19 cellular contexts compared by ENCODE assay signal in genomic region chr1:185987611-185988441, GRCh38.
DNase-seq lines count a peak whose midpoint lies in the region; ATAC-seq and TF ChIP-seq lines count a peak whose summit lies in the region.
"Had no signal": no experiment of that assay in that cellular context is flagged by ENCODE, and none has a peak within 500 bp of the region (broad histone marks: within the 10 kb centered on the region; RNA-seq: fewer than 3 reads in every experiment).

No MANE protein-coding gene starts in this region.

- no peak overlapping the region for H3K4me3 Mint-ChIP-seq in activated T-cell treated with anti-CD3 and anti-CD28 coated beads, Interleukin-2, amount 50 U/mL, for 4 hours
- peak overlapping the region; percentile 55 for H3K4me3 Mint-ChIP-seq in activated naive CD8-positive, alpha-beta T cell treated with anti-CD3 and anti-CD28 coated beads for 36 hours
- peak overlapping the region; percentile 71 for H3K4me3 Mint-ChIP-seq in stimulated activated memory B cell treated with anti-CD40 and anti-IgM and Interleukin-4, amounts not matched to agents 10 μg/mL and 1 μg/mL and 100 μg/mL, for 72 hours

- H2AFZ ChIP-seq in Loucy (ENCODE audit: low read length): peak overlapping the region; percentile 62

- H3K9ac ChIP-seq in Loucy (ENCODE audit: low read depth, low read length, poor library complexity, severe bottlenecking): no peak overlapping the region

- no peak for DNase-seq in activated T-cell treated with anti-CD3 and anti-CD28 coated beads, Interleukin-2, amount 50 U/mL, for 4 hours
- no peak for DNase-seq in activated T-cell treated with anti-CD3 and anti-CD28 coated beads for 4 hours
- DNase-seq in activated naive CD8-positive, alpha-beta T cell treated with anti-CD3 and anti-CD28 coated beads for 36 hours: no peak
- DNase-seq in aorta: no peak
- DNase-seq in adrenal gland: no peak
- DNase-seq: amygdala, caudate nucleus, COR-L47, H7, head of caudate nucleus, immature natural killer cell, NCI-H1930, NCI-H446 treated with DMSO at 0.1 percent for 48 hours had no signal

- 78 to 85% methylated on average over 7 of the region's 7 CpGs for WGBS in aorta, 2 donors
- WGBS in gastroesophageal sphincter (ENCODE audit: low coverage in 1 of 2), 2 donors: 81 to 85% methylated on average over 6 to 7 of the region's 7 CpGs
- 80 to 84% (median 81%) methylated on average over 7 of the region's 7 CpGs for WGBS in adrenal gland, 4 donors

- peaks cover 8% of the 10 kb centered on the region for H3K4me1 Mint-ChIP-seq in activated T-cell treated with anti-CD3 and anti-CD28 coated beads, Interleukin-2, amount 50 U/mL, for 4 hours (ENCODE audit: low read depth)
- H3K4me1 Mint-ChIP-seq in activated naive CD8-positive, alpha-beta T cell treated with anti-CD3 and anti-CD28 coated beads for 36 hours: peaks cover 5% of the 10 kb centered on the region
- peaks cover 12% of the 10 kb centered on the region for H3K4me1 Mint-ChIP-seq in stimulated activated memory B cell treated with anti-CD40 and anti-IgM and Interleukin-4, amounts not matched to agents 10 μg/mL and 1 μg/mL and 100 μg/mL, for 72 hours
- H3K4me1 Mint-ChIP-seq: immature natural killer cell had no signal

- no peak for TF ChIP-seq EP300 in gastroesophageal sphincter (IDR thresholded peaks at IDR 0.05)

- H3K9me3 Mint-ChIP-seq in activated T-cell treated with anti-CD3 and anti-CD28 coated beads, Interleukin-2, amount 50 U/mL, for 4 hours: no peaks in the 10 kb centered on the region
- no peaks in the 10 kb centered on the region for H3K9me3 Mint-ChIP-seq in activated naive CD8-positive, alpha-beta T cell treated with anti-CD3 and anti-CD28 coated beads for 36 hours
- no peaks in the 10 kb centered on the region for H3K9me3 Mint-ChIP-seq in stimulated activated memory B cell treated with anti-CD40 and anti-IgM and Interleukin-4, amounts not matched to agents 10 μg/mL and 1 μg/mL and 100 μg/mL, for 72 hours

- H3K79me2 ChIP-seq in Loucy (ENCODE audit: insufficient read depth, low read length): no peaks in the 10 kb centered on the region

- H3K9me2 ChIP-seq in Loucy (replicated peaks; ENCODE audit: low read depth, low read length): no peaks in the 10 kb centered on the region

- H3K36me3 ChIP-seq in Loucy (ENCODE audit: insufficient read depth, low read length): no peaks in the 10 kb centered on the region
- H3K36me3 ChIP-seq in aorta (ENCODE audit: control insufficient read depth in 1 of 2, insufficient read depth in 2 of 2, low read length in 1 of 2): peaks cover 0 to 3% of the 10 kb centered on the region in 2 donors
- peaks cover 0 to 19% of the 10 kb centered on the region in 2 donors for H3K36me3 ChIP-seq in gastroesophageal sphincter
- no peaks in the 10 kb centered on the region for H3K36me3 ChIP-seq in adrenal gland (replicated peaks in 1 of 2)

- H3K27ac ChIP-seq in aorta (ENCODE audit: low read depth in 1 of 2, low read length in 2 of 2): no peak overlapping the region
- H3K27ac ChIP-seq in gastroesophageal sphincter: no peak overlapping the region
- H3K27ac ChIP-seq in adrenal gland: no peak overlapping the region
- H3K27ac ChIP-seq: vagina, VCaP had no signal

- no peaks in the 10 kb centered on the region for H3F3A ChIP-seq in Loucy (ENCODE audit: low read depth)

- no peaks in the 10 kb centered on the region for H4K20me1 ChIP-seq in Loucy (ENCODE audit: insufficient read depth, low read length, poor library complexity, severe bottlenecking)

- ATAC-seq in activated T-cell treated with anti-CD3 and anti-CD28 coated beads, Interleukin-2, amount 50 U/mL, for 4 hours: peak; percentile 70 to 79
- ATAC-seq in stimulated activated memory B cell treated with anti-CD40 and anti-IgM and Interleukin-4, amounts not matched to agents 10 μg/mL and 1 μg/mL and 100 μg/mL, for 72 hours: peak; percentile 66
- ATAC-seq in aorta (ENCODE audit: low FRiP score) (no peak), gastroesophageal sphincter (no peak)
- ATAC-seq: sciatic nerve had no signal

- H3K27me3 ChIP-seq in Loucy (ENCODE audit: insufficient read depth, low read length, poor library complexity, severe bottlenecking): no peaks in the 10 kb centered on the region
- H3K27me3 ChIP-seq in aorta (ENCODE audit: control insufficient read depth in 1 of 2, insufficient read depth in 2 of 2, low read length in 1 of 2): no peaks in the 10 kb centered on the region
- H3K27me3 ChIP-seq in gastroesophageal sphincter: no peaks in the 10 kb centered on the region
- no peaks in the 10 kb centered on the region for H3K27me3 ChIP-seq in adrenal gland
- H3K27me3 ChIP-seq: vagina had no signal

- TF ChIP-seq POLR2A in gastroesophageal sphincter (IDR thresholded peaks at IDR 0.05) (no peak), adrenal gland (IDR thresholded peaks at IDR 0.05) (no peak)

- TF ChIP-seq CTCF in Loucy (conservative IDR thresholded peaks at IDR 0.05; ENCODE audit: low read length) (no peak), gastroesophageal sphincter (IDR thresholded peaks at IDR 0.05) (no peak), adrenal gland (IDR thresholded peaks at IDR 0.05) (no peak)

- peak overlapping the region; percentile 24 for H3K4me3 ChIP-seq in Loucy (ENCODE audit: low read length, poor library complexity, severe bottlenecking)
- no peak overlapping the region for H3K4me3 ChIP-seq in aorta (ENCODE audit: low read length in 2 of 2)
- H3K4me3 ChIP-seq in gastroesophageal sphincter: no peak overlapping the region
- no peak overlapping the region for H3K4me3 ChIP-seq in adrenal gland
- H3K4me3 ChIP-seq: vagina had no signal

- peak overlapping the region; percentile 75 for H3K27ac Mint-ChIP-seq in activated naive CD8-positive, alpha-beta T cell treated with anti-CD3 and anti-CD28 coated beads for 36 hours
- H3K27ac Mint-ChIP-seq in stimulated activated memory B cell treated with anti-CD40 and anti-IgM and Interleukin-4, amounts not matched to agents 10 μg/mL and 1 μg/mL and 100 μg/mL, for 72 hours: peak overlapping the region; percentile 66

- no peaks in the 10 kb centered on the region for H3K36me3 Mint-ChIP-seq in activated T-cell treated with anti-CD3 and anti-CD28 coated beads, Interleukin-2, amount 50 U/mL, for 4 hours (ENCODE audit: insufficient read depth)
- H3K36me3 Mint-ChIP-seq in activated naive CD8-positive, alpha-beta T cell treated with anti-CD3 and anti-CD28 coated beads for 36 hours: no peaks in the 10 kb centered on the region
- H3K36me3 Mint-ChIP-seq in stimulated activated memory B cell treated with anti-CD40 and anti-IgM and Interleukin-4, amounts not matched to agents 10 μg/mL and 1 μg/mL and 100 μg/mL, for 72 hours: no peaks in the 10 kb centered on the region
- H3K36me3 Mint-ChIP-seq: immature natural killer cell had no signal

- H3K4me2 ChIP-seq in Loucy (ENCODE audit: low read depth, low read length, poor library complexity, severe bottlenecking): peak overlapping the region; percentile 54

- H3K9me3 ChIP-seq in Loucy (ENCODE audit: insufficient read depth, low read depth, low read length) (no peaks in the 10 kb centered on the region), aorta (ENCODE audit: control insufficient read depth, low read length) (no peaks in the 10 kb centered on the region), gastroesophageal sphincter (no peaks in the 10 kb centered on the region), adrenal gland (replicated peaks in 1 of 3) (no peaks in the 10 kb centered on the region)
- H3K9me3 ChIP-seq: vagina had no signal

- H3K4me1 ChIP-seq in Loucy (ENCODE audit: insufficient read depth, low read length, poor library complexity, severe bottlenecking) (peaks cover 13% of the 10 kb centered on the region), aorta (ENCODE audit: control insufficient read depth in 1 of 2, insufficient read depth in 2 of 2, low read length in 2 of 2) (peaks cover 0 to 2% of the 10 kb centered on the region in 2 donors), gastroesophageal sphincter (peaks cover 0 to 50% (median 5%) of the 10 kb centered on the region in 3 donors), adrenal gland (replicated peaks in 1 of 2) (no peaks in the 10 kb centered on the region)
- H3K4me1 ChIP-seq: vagina had no signal

- intact Hi-C loops in aorta (cut with DNase I) (no loop called here), adrenal gland (cut with DNase I) (no loop called here)

- no peaks in the 10 kb centered on the region for H3K27me3 Mint-ChIP-seq in activated T-cell treated with anti-CD3 and anti-CD28 coated beads, Interleukin-2, amount 50 U/mL, for 4 hours (ENCODE audit: low read depth)
- no peaks in the 10 kb centered on the region for H3K27me3 Mint-ChIP-seq in activated naive CD8-positive, alpha-beta T cell treated with anti-CD3 and anti-CD28 coated beads for 36 hours
- no peaks in the 10 kb centered on the region for H3K27me3 Mint-ChIP-seq in stimulated activated memory B cell treated with anti-CD40 and anti-IgM and Interleukin-4, amounts not matched to agents 10 μg/mL and 1 μg/mL and 100 μg/mL, for 72 hours

Comparison
In these comparisons a context has a peak if more than half of its experiments do, and no peak if none do; other contexts are left out.
1. ATAC-seq: peak in activated T-cell treated with anti-CD3 and anti-CD28 coated beads, Interleukin-2, amount 50 U/mL, for 4 hours (2 of 2) and stimulated activated memory B cell treated with anti-CD40 and anti-IgM and Interleukin-4, amounts not matched to agents 10 μg/mL and 1 μg/mL and 100 μg/mL, for 72 hours (single experiment); none in aorta (single experiment) and gastroesophageal sphincter (single experiment).